ENCODE assay signal across 8 cellular contexts in the genomic region with DNA sequence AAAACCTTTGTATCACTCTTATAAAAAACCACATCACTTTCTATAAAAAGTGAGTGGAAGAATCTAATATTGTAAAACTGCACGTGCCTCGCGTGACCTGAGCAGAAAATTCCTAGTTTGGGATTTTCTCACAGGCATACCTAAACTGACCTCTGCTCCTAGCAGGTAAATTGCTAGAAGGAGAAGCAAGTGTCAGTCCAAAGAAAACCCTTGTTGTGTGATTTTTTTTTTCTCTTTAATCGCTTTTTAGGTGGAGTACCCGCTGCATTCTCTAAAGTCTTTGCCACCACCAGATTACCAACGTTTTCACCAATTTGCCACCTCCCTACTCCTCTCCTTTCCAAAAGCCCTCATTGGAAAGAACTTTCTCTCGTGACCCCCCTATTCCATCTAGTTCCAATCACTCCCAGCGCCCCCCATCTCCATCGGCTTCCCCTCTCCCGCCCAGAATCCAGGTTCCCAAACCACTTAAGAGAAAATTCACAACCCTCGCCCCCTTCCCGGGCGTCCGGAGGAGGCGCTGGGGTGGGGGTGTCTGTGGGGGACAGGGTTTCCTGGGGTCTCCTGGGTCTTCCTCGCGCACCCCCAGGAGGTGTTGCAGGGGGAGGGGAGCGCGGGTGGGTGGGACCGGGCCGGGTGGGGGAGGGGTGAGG. TPM values are rescaled to one million over a fixed set of nuclear protein-coding genes. Genes with fewer than 3 reads are reported as not detected.
DNase-seq lines count a peak whose midpoint lies in the region; ATAC-seq and TF ChIP-seq lines count a peak whose summit lies in the region.

No MANE protein-coding gene starts in this region.

- no peak overlapping the region for H2AK5ac ChIP-seq in H9 (ENCODE audit: insufficient read length, low read length)

- peak overlapping the region; percentile 88 to 95 for H3K4me3 Mint-ChIP-seq in H9

- no peak overlapping the region for H3K23ac ChIP-seq in H9 (ENCODE audit: insufficient read length, low read depth, low read length)

- no peaks in the 10 kb centered on the region for H3K27me3 Mint-ChIP-seq in H9 (ENCODE audit: low read depth)

- H3F3A ChIP-seq in SU-DHL-6 (ENCODE audit: insufficient read depth): peaks cover 24% of the 10 kb centered on the region

- H3K4me3 ChIP-seq in SU-DHL-6 (ENCODE audit: insufficient read depth, low read length, poor library complexity, severe bottlenecking): peak overlapping the region; percentile 63
- peak overlapping the region; percentile 62 to 98 (median 90) for H3K4me3 ChIP-seq in skin epidermis

- no peaks in the 10 kb centered on the region; the same call in 1 of the 2 replicates for H3K79me2 ChIP-seq in H9 (ENCODE audit: insufficient read depth, low read length)
- no peaks in the 10 kb centered on the region for H3K79me2 ChIP-seq in SU-DHL-6 (ENCODE audit: insufficient read depth, low read length)

- H3K9me3 ChIP-seq in H9 (ENCODE audit: control insufficient read depth, low read depth, low read length) (no peaks in the 10 kb centered on the region), SU-DHL-6 (ENCODE audit: insufficient read depth, low read length) (no peaks in the 10 kb centered on the region)

- H3K23me2 ChIP-seq in H9 (ENCODE audit: insufficient read length, low read depth, low read length, poor library complexity, severe bottlenecking): peaks cover 16% of the 10 kb centered on the region

- H3K27me3 ChIP-seq in H9 (ENCODE audit: insufficient read depth, low read length) (no peaks in the 10 kb centered on the region), SU-DHL-6 (ENCODE audit: low read length) (no peaks in the 10 kb centered on the region)

- peak overlapping the region; percentile 63 for H2AFZ ChIP-seq in H9 (ENCODE audit: low read length)
- H2AFZ ChIP-seq in SU-DHL-6 (ENCODE audit: low read depth, low read length, severe bottlenecking): peak overlapping the region; percentile 77

- H4K5ac ChIP-seq in H9 (ENCODE audit: insufficient read length, low read depth, low read length): no peak overlapping the region

- H3K27ac ChIP-seq in H9 (ENCODE audit: insufficient read length, low read depth, low read length): no peak overlapping the region
- H3K27ac ChIP-seq in SU-DHL-6 (ENCODE audit: low read depth, low read length): no peak overlapping the region
- peak overlapping the region in 20 of 21 experiments; percentile 84 to 98 (median 94) for H3K27ac ChIP-seq in skin epidermis

- H3K4me2 ChIP-seq in H9 (ENCODE audit: insufficient read depth, insufficient read length, low read length) (peak overlapping the region; percentile 53), SU-DHL-6 (ENCODE audit: low read depth, low read length, poor library complexity, severe bottlenecking) (peak overlapping the region; percentile 78)

- H3K4ac ChIP-seq in H9 (ENCODE audit: low read depth, low read length): no peak overlapping the region

- peaks cover 5 to 24% (median 22%) of the 10 kb centered on the region in 3 experiments; a peak in 6 of 7 replicates for H3K36me3 Mint-ChIP-seq in H9 (ENCODE audit: insufficient read depth in 1 of 3, low read depth in 3 of 3)

- H3K9ac ChIP-seq in H9 (ENCODE audit: extremely low read depth, insufficient read length, low read length) (no peak overlapping the region), SU-DHL-6 (ENCODE audit: low read length) (peak overlapping the region; percentile 62)

- no peak overlapping the region for H2BK12ac ChIP-seq in H9 (ENCODE audit: insufficient read length, low read depth, low read length)

- H2BK5ac ChIP-seq in H9 (ENCODE audit: insufficient read length, low read length): no peak overlapping the region

- WGBS in H9 (ENCODE audit: extremely low coverage, insufficient read length, low lambda C conversion rate): no CpG with 5 or more reads among the region's 21 CpGs

- no peak overlapping the region for H2BK15ac ChIP-seq in H9 (ENCODE audit: low read depth, low read length)

- no peak overlapping the region for H2BK20ac ChIP-seq in H9 (ENCODE audit: low read depth, low read length, poor library complexity, severe bottlenecking)

- no peak for ATAC-seq in HG03196 (IDR thresholded peaks at IDR 0.05; ENCODE audit: unreplicated experiment)

- peak overlapping the region; percentile 59 to 96 (median 83); a peak in 6 of 7 replicates for H3K27ac Mint-ChIP-seq in H9

- H3T11ph ChIP-seq in H9 (ENCODE audit: low read length): no peak overlapping the region

- H4K8ac ChIP-seq in H9 (replicated peaks; ENCODE audit: insufficient read length, low read depth, low read length): no peak overlapping the region

- H3K4me1 Mint-ChIP-seq in H9: peaks cover 48% of the 10 kb centered on the region in 2 experiments

- H3K36me3 ChIP-seq in SU-DHL-6 (ENCODE audit: low read length): peaks cover 14% of the 10 kb centered on the region; the same call in 1 of the 2 replicates

- no peak overlapping the region for H3K56ac ChIP-seq in H9 (ENCODE audit: insufficient read length, low read depth, low read length)

- no peaks in the 10 kb centered on the region for H3K79me1 ChIP-seq in H9 (ENCODE audit: insufficient read depth, low read depth, low read length, poor library complexity, severe bottlenecking)

- H3K9me2 ChIP-seq in SU-DHL-6 (replicated peaks; ENCODE audit: insufficient read depth, low read length): no peaks in the 10 kb centered on the region

- H2BK120ac ChIP-seq in H9 (ENCODE audit: low read depth, low read length, poor library complexity, severe bottlenecking): no peak overlapping the region

- no peaks in the 10 kb centered on the region; a peak in 2 of 5 replicates for H3K9me3 Mint-ChIP-seq in H9

- H4K20me1 ChIP-seq in H9 (ENCODE audit: control insufficient read depth, insufficient read depth, insufficient read length) (no peaks in the 10 kb centered on the region), SU-DHL-6 (ENCODE audit: low read depth, low read length) (0 out of 2 replicates have a peak, but pooled peaks cover 6% of the 10 kb centered on the region)

- no peak overlapping the region for H3K18ac ChIP-seq in H9 (ENCODE audit: insufficient read length, low read depth, low read length)

- TF ChIP-seq CTCF in H9 (conservative IDR thresholded peaks at IDR 0.05): no peak
- TF ChIP-seq CTCF in SU-DHL-6 (IDR thresholded peaks at IDR 0.05; ENCODE audit: insufficient read depth, low read length, poor library complexity, severe bottlenecking): no peak

- DNase-seq in H9 (no peak), globus pallidus (ENCODE audit: low spot score) (peak; percentile 27), NCI-H1436 treated with DMSO at 0.1 percent for 48 hours (lab: John Stamatoyannopoulos, UW) (no peak), NCI-H128 (lab: John Stamatoyannopoulos, UW; ENCODE audit: unreplicated experiment) (no peak), germinal center (ENCODE audit: low spot score) (no peak)

- H3K14ac ChIP-seq in H9 (ENCODE audit: insufficient read depth, low read length): peak overlapping the region; percentile 19; the same call in 1 of the 2 replicates

- H4K91ac ChIP-seq in H9 (ENCODE audit: insufficient read length, low read depth, low read length): no peak overlapping the region

- H3K4me1 ChIP-seq in H9 (ENCODE audit: insufficient read depth, low read length): peaks cover 7% of the 10 kb centered on the region; the same call in 1 of the 2 replicates

RNA-seq across cellular contexts. Expression of gene UBE2E1, which starts 0.4 kb away (rescaled TPM):
- 130 and 142 TPM in 2 replicates for total RNA-seq in H9 (2021)

Comparison
In these comparisons a context has a peak if more than half of its experiments do, and no peak if none do; other contexts are left out.
1. H3K27ac ChIP-seq: peak in skin epidermis (20 of 21); none in H9 (single experiment) and SU-DHL-6 (single experiment).